12 cellular contexts compared by ENCODE assay signal in the genomic region with DNA sequence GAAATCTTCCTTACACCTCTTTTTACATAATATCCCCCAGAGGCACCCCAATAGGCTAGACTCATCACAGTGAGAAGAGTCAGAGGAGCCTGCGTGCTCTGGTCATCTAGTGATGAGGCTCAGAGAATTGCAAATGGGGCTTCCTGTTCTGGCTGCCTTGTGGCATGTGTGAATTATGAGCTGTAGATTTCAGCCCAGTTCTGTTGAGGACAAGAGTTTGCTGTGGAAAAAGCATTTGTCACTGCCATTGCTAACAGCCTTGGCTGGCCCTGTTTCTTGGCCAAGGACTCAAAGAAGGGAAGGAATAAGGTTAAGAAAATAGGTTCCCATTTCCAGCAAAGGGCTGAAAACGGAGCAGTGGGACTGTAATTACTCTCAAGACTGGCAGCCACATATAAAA. TPM values are rescaled to one million over a fixed set of nuclear protein-coding genes. Genes with fewer than 3 reads are reported as not detected.
A peak's percentile ranks its signal among the peaks of the same experiment; 100 is the strongest.
DNase-seq lines count a peak whose midpoint lies in the region; ATAC-seq and TF ChIP-seq lines count a peak whose summit lies in the region.
"Had no signal": no experiment of that assay in that cellular context is flagged by ENCODE, and none has a peak within 500 bp of the region (broad histone marks: within the 10 kb centered on the region; RNA-seq: fewer than 3 reads in every experiment).

No MANE protein-coding gene starts in this region.

- H2BK120ac ChIP-seq in IMR-90 (ENCODE audit: low read depth, low read length) (0 out of 2 replicates have a peak overlapping the region, but pooled peaks have one; percentile 6), mesenchymal stem cell (ENCODE audit: low read depth, low read length) (no peak overlapping the region)

- peak overlapping the region; percentile 40 for H2BK5ac ChIP-seq in IMR-90 (ENCODE audit: low read depth, low read length, poor library complexity, severe bottlenecking)
- no peak overlapping the region for H2BK5ac ChIP-seq in mesenchymal stem cell (ENCODE audit: low read depth, low read length, poor library complexity, severe bottlenecking)

- peaks cover 50% of the 10 kb centered on the region for H3K36me3 Mint-ChIP-seq in chondrocyte (ENCODE audit: low read depth)
- peaks cover 77% of the 10 kb centered on the region for H3K36me3 Mint-ChIP-seq in activated naive CD4-positive, alpha-beta T cell treated with anti-CD3 and anti-CD28 coated beads for 36 hours (ENCODE audit: low read depth)

- H3K36me3 ChIP-seq in IMR-90 (ENCODE audit: control insufficient read depth, insufficient read depth, low read length), result peaks cover 37% of the 10 kb centered on the region
- peaks cover 39 to 71% of the 10 kb centered on the region in 2 experiments for H3K36me3 ChIP-seq in mesenchymal stem cell (ENCODE audit: control insufficient read depth in 1 of 2, insufficient read depth in 2 of 2, low read depth in 1 of 2, low read length in 2 of 2)

- H3K23ac ChIP-seq in IMR-90 (ENCODE audit: low read depth, low read length), result peak overlapping the region; percentile 38; the same call in 1 of the 2 replicates
- no peak overlapping the region for H3K23ac ChIP-seq in mesenchymal stem cell (ENCODE audit: low read length in 2 of 2)

- H3K27me3 ChIP-seq in IMR-90 (ENCODE audit: control insufficient read depth, insufficient read depth, low read length), result no peaks in the 10 kb centered on the region
- no peaks in the 10 kb centered on the region for H3K27me3 ChIP-seq in mesenchymal stem cell (ENCODE audit: control insufficient read depth in 1 of 2, insufficient read depth in 1 of 2, low read length in 2 of 2)

- no CpG with 5 or more reads among the region's 2 CpGs for WGBS in IMR-90 (ENCODE audit: extremely low coverage in 2 of 2, insufficient read length in 1 of 2), 2 experiments
- 52% methylated on average over 1 of the region's 2 CpGs for WGBS in mesenchymal stem cell

- H3K14ac ChIP-seq in IMR-90 (replicated peaks; ENCODE audit: low read depth, low read length) (peak overlapping the region; percentile 52; the same call in 1 of the 2 replicates), mesenchymal stem cell (ENCODE audit: low read length in 2 of 2) (no peak overlapping the region)

- H4K20me1 ChIP-seq in IMR-90 (ENCODE audit: insufficient read depth, low read length), result no peaks in the 10 kb centered on the region; the same call in 1 of the 2 replicates

- no peaks in the 10 kb centered on the region for H3K9me3 ChIP-seq in IMR-90 (ENCODE audit: control insufficient read depth, insufficient read depth, low read length)
- no peaks in the 10 kb centered on the region for H3K9me3 ChIP-seq in mesenchymal stem cell (ENCODE audit: control insufficient read depth, low read length)

- CTCF ChIA-PET in IMR-90 (lab: Yijun Ruan, JAX), result no interaction called here
- CTCF ChIA-PET in activated naive CD4-positive, alpha-beta T cell treated with anti-CD3 and anti-CD28 coated beads for 36 hours (lab: Charles Lee), result no interaction called here

- TF ChIP-seq RAD21 in IMR-90 (IDR thresholded peaks at IDR 0.05; ENCODE audit: low read length), result no peak

- intact Hi-C loops in IMR-90 (cut with micrococcal nuclease), result no loop called here
- intact Hi-C loops in activated naive CD4-positive, alpha-beta T cell treated with anti-CD3 and anti-CD28 coated beads for 36 hours (cut with micrococcal nuclease), result no loop called here

- no peak overlapping the region for H3K56ac ChIP-seq in IMR-90 (ENCODE audit: extremely low read depth, insufficient read depth, low read length)

- H4K8ac ChIP-seq in IMR-90 (ENCODE audit: low read depth in 2 of 2, low read length in 2 of 2) (no peak overlapping the region), mesenchymal stem cell (ENCODE audit: low read length) (no peak overlapping the region)

- ATAC-seq in IMR-90 (ENCODE audit: low read depth) (peak; percentile 28), HG03571 (IDR thresholded peaks at IDR 0.05; ENCODE audit: unreplicated experiment) (no peak)
- ATAC-seq: CD8-positive, alpha-beta T cell had no signal

- peaks cover 24% of the 10 kb centered on the region for H3K4me1 Mint-ChIP-seq in chondrocyte (ENCODE audit: low read depth)
- H3K4me1 Mint-ChIP-seq in activated naive CD4-positive, alpha-beta T cell treated with anti-CD3 and anti-CD28 coated beads for 36 hours (ENCODE audit: low read depth), result no peaks in the 10 kb centered on the region

- no peak overlapping the region for H2AFZ ChIP-seq in IMR-90 (replicated peaks; ENCODE audit: low read length, poor library complexity)
- no peak overlapping the region for H2AFZ ChIP-seq in mesenchymal stem cell (ENCODE audit: low read depth, low read length)

- H2BK12ac ChIP-seq in mesenchymal stem cell (ENCODE audit: low read length in 2 of 2), result peak overlapping the region; percentile 32 to 96

- TF ChIP-seq CTCF in IMR-90 (conservative IDR thresholded peaks at IDR 0.05; ENCODE audit: low read depth, low read length) (no peak), chondrocyte (IDR thresholded peaks at IDR 0.05) (no peak)

- no peak overlapping the region for H2AK9ac ChIP-seq in IMR-90 (replicated peaks; ENCODE audit: low read depth, low read length, poor library complexity)

- H3K9me3 Mint-ChIP-seq in chondrocyte (ENCODE audit: low read depth), result peaks cover 5% of the 10 kb centered on the region
- no peaks in the 10 kb centered on the region for H3K9me3 Mint-ChIP-seq in activated naive CD4-positive, alpha-beta T cell treated with anti-CD3 and anti-CD28 coated beads for 36 hours
- H3K9me3 Mint-ChIP-seq: CD8-positive, alpha-beta T cell had no signal

- H3K9ac ChIP-seq in IMR-90 (ENCODE audit: low read depth, low read length) (no peak overlapping the region), mesenchymal stem cell (ENCODE audit: low read length) (peak overlapping the region; percentile 76)

- H3K4me3 ChIP-seq in IMR-90 (ENCODE audit: insufficient read depth, low read depth, low read length) (no peak overlapping the region), mesenchymal stem cell (ENCODE audit: insufficient read depth in 1 of 2, low read depth in 1 of 2, low read length in 2 of 2) (no peak overlapping the region)

- H3K27me3 Mint-ChIP-seq in chondrocyte (ENCODE audit: low read depth), result no peaks in the 10 kb centered on the region
- H3K27me3 Mint-ChIP-seq in activated naive CD4-positive, alpha-beta T cell treated with anti-CD3 and anti-CD28 coated beads for 36 hours (ENCODE audit: low read depth), result no peaks in the 10 kb centered on the region

- no peak overlapping the region for H3K4me3 Mint-ChIP-seq in chondrocyte (ENCODE audit: unreplicated experiment)
- no peak overlapping the region for H3K4me3 Mint-ChIP-seq in activated naive CD4-positive, alpha-beta T cell treated with anti-CD3 and anti-CD28 coated beads for 36 hours
- H3K4me3 Mint-ChIP-seq: CD8-positive, alpha-beta T cell; T-helper 2 cell treated with Interferon-gamma antibody and Interleukin-4, amounts not matched to agents 5 μg/mL and 100 μg/mL, for 36 hours had no signal

- DNase-seq in IMR-90 (peak; percentile 53), chondrocyte (ENCODE audit: low spot score) (no peak), mesenchymal stem cell (peak; percentile 83), stromal cell of bone marrow (ENCODE audit: low read depth) (peak; percentile 65), NCI-H69 (lab: John Stamatoyannopoulos, UW) (no peak)
- DNase-seq in activated T-cell treated with anti-CD3 and anti-CD28 coated beads, Interleukin-2, amount 50 U/mL, for 1 hour, result no peak
- DNase-seq in activated naive CD4-positive, alpha-beta T cell treated with anti-CD3 and anti-CD28 coated beads for 36 hours, result no peak
- DNase-seq: amniotic stem cell; CD8-positive, alpha-beta T cell; nucleus accumbens had no signal

- no peak for TF ChIP-seq POLR2A in IMR-90 (IDR thresholded peaks at IDR 0.05; ENCODE audit: low read depth, low read length)

- H3K18ac ChIP-seq in IMR-90 (ENCODE audit: low read depth, low read length) (no peak overlapping the region), mesenchymal stem cell (ENCODE audit: low read depth in 1 of 2, low read length in 2 of 2) (peak overlapping the region; percentile 67 to 75)

- H2AK5ac ChIP-seq in IMR-90 (ENCODE audit: low read depth, low read length), result no peak overlapping the region; the same call in 1 of the 2 replicates
- H2AK5ac ChIP-seq in mesenchymal stem cell (ENCODE audit: low read length, severe bottlenecking), result no peak overlapping the region

- no TSS peak for BruUV-seq in IMR-90 (replicated peaks; lab: Mats Ljungman, UMichigan)

- H3K27ac Mint-ChIP-seq in chondrocyte (ENCODE audit: unreplicated experiment), result peak overlapping the region; percentile 69
- H3K27ac Mint-ChIP-seq in activated naive CD4-positive, alpha-beta T cell treated with anti-CD3 and anti-CD28 coated beads for 36 hours, result no peak overlapping the region
- H3K27ac Mint-ChIP-seq: CD8-positive, alpha-beta T cell; T-helper 2 cell treated with Interferon-gamma antibody and Interleukin-4, amounts not matched to agents 5 μg/mL and 100 μg/mL, for 36 hours had no signal

- no peak overlapping the region for H4K5ac ChIP-seq in IMR-90 (ENCODE audit: low read depth, low read length)

- POLR2A ChIA-PET in IMR-90 (lab: Charles Lee; ENCODE audit: unreplicated experiment), result no interaction called here

- dilution Hi-C loops in IMR-90 (cut with HindIII; ENCODE audit: low sequenced_read_pairs, unreplicated experiment), result no loop called here

- peak overlapping the region; percentile 16; the same call in 1 of the 2 replicates for H3K4ac ChIP-seq in IMR-90 (ENCODE audit: low read depth, low read length)
- peak overlapping the region in 1 of 2 experiments; percentile 83 for H3K4ac ChIP-seq in mesenchymal stem cell (ENCODE audit: low read depth in 1 of 2, low read length in 2 of 2)

- H3K4me1 ChIP-seq in IMR-90 (ENCODE audit: control insufficient read depth, insufficient read depth, low read length) (peaks cover 9% of the 10 kb centered on the region), mesenchymal stem cell (ENCODE audit: control insufficient read depth, insufficient read depth, low read depth, low read length) (peaks cover 4% of the 10 kb centered on the region)

- H4K91ac ChIP-seq in IMR-90 (ENCODE audit: insufficient read depth, low read depth, low read length) (no peak overlapping the region), mesenchymal stem cell (ENCODE audit: low read length) (no peak overlapping the region)

- H3K9me1 ChIP-seq in IMR-90 (ENCODE audit: insufficient read depth, low read length), result peaks cover 10% of the 10 kb centered on the region

- no peak overlapping the region for H3K27ac ChIP-seq in IMR-90 (ENCODE audit: insufficient read depth, low read length)
- H3K27ac ChIP-seq in mesenchymal stem cell (ENCODE audit: low read length, poor library complexity, severe bottlenecking), result no peak overlapping the region

- no peak overlapping the region for H2BK15ac ChIP-seq in IMR-90 (ENCODE audit: low read depth, low read length)
- no peak overlapping the region for H2BK15ac ChIP-seq in mesenchymal stem cell (ENCODE audit: low read depth, poor library complexity, severe bottlenecking)

- H3K4me2 ChIP-seq in IMR-90 (ENCODE audit: low read depth, low read length) (no peak overlapping the region), mesenchymal stem cell (ENCODE audit: low read length, poor library complexity, severe bottlenecking) (no peak overlapping the region)

- in situ Hi-C loops in IMR-90 (cut with MboI; ENCODE audit: low sequenced_read_pairs), result no loop called here

- H2BK20ac ChIP-seq in IMR-90 (ENCODE audit: low read depth, low read length), result no peak overlapping the region

- peaks cover 6 to 26% of the 10 kb centered on the region in 2 experiments; a peak in 3 of 4 replicates for H3K79me1 ChIP-seq in IMR-90 (ENCODE audit: low read depth in 1 of 2, low read length in 2 of 2)
- peaks cover 29% of the 10 kb centered on the region for H3K79me1 ChIP-seq in mesenchymal stem cell (replicated peaks; ENCODE audit: low read length, poor library complexity, severe bottlenecking)

RNA-seq across cellular contexts. Expression of a gene that starts 30.7 kb away (rescaled TPM):
- not detected in 2 replicates for total RNA-seq in IMR-90 (2012; rRNA removed)
- not detected in 2 replicates for polyA plus RNA-seq in IMR-90 (2012; rRNA removed)
- not detected in 2 replicates for polyA plus RNA-seq in IMR-90 (2012; cell fraction: cytosol; rRNA removed)
- polyA plus RNA-seq in IMR-90 (2012; cell fraction: nucleus; rRNA removed; ENCODE audit: low replicate concordance), result not detected in 2 replicates
- not detected in 3 replicates for total RNA-seq in chondrocyte
- polyA plus RNA-seq in mesenchymal stem cell (2013, experiment 1 of 2), result not detected
- not detected for polyA plus RNA-seq in mesenchymal stem cell (2013, experiment 2 of 2)
- total RNA-seq in activated naive CD4-positive, alpha-beta T cell treated with anti-CD3 and anti-CD28 coated beads for 36 hours, result not detected
- total RNA-seq: CD8-positive, alpha-beta T cell had no signal

RNA-seq across cellular contexts. Expression of a gene that starts 50.5 kb away (rescaled TPM):
- 4.5 and 8.1 TPM in 2 replicates for total RNA-seq in IMR-90 (2012; rRNA removed)
- polyA plus RNA-seq in IMR-90 (2012; rRNA removed), result 7.6 and 8.2 TPM in 2 replicates
- 9.0 and 11.2 TPM in 2 replicates for polyA plus RNA-seq in IMR-90 (2012; cell fraction: cytosol; rRNA removed)
- 2.5 and 2.9 TPM in 2 replicates for polyA plus RNA-seq in IMR-90 (2012; cell fraction: nucleus; rRNA removed; ENCODE audit: low replicate concordance)
- total RNA-seq in chondrocyte, result 5.0 to 7.1 TPM (median 5.8 TPM) in 3 replicates
- 7.5 TPM for polyA plus RNA-seq in mesenchymal stem cell (2013, experiment 1 of 2)
- 8.1 TPM for polyA plus RNA-seq in mesenchymal stem cell (2013, experiment 2 of 2)
- 10 to 100 TPM; 37.4 to 37.8 TPM for total RNA-seq in activated naive CD4-positive, alpha-beta T cell treated with anti-CD3 and anti-CD28 coated beads for 36 hours

Comparison
In these comparisons a context has a peak if more than half of its experiments do, and no peak if none do; other contexts are left out.
1. DNase-seq: peak in IMR-90 (single experiment), mesenchymal stem cell (single experiment) and stromal cell of bone marrow (single experiment); none in chondrocyte (single experiment), NCI-H69 (single experiment), activated T-cell treated with anti-CD3 and anti-CD28 coated beads, Interleukin-2, amount 50 U/mL, for 1 hour (single experiment) and activated naive CD4-positive, alpha-beta T cell treated with anti-CD3 and anti-CD28 coated beads for 36 hours (single experiment).